ENCODE assay signal across 1 cellular context in the genomic region with DNA sequence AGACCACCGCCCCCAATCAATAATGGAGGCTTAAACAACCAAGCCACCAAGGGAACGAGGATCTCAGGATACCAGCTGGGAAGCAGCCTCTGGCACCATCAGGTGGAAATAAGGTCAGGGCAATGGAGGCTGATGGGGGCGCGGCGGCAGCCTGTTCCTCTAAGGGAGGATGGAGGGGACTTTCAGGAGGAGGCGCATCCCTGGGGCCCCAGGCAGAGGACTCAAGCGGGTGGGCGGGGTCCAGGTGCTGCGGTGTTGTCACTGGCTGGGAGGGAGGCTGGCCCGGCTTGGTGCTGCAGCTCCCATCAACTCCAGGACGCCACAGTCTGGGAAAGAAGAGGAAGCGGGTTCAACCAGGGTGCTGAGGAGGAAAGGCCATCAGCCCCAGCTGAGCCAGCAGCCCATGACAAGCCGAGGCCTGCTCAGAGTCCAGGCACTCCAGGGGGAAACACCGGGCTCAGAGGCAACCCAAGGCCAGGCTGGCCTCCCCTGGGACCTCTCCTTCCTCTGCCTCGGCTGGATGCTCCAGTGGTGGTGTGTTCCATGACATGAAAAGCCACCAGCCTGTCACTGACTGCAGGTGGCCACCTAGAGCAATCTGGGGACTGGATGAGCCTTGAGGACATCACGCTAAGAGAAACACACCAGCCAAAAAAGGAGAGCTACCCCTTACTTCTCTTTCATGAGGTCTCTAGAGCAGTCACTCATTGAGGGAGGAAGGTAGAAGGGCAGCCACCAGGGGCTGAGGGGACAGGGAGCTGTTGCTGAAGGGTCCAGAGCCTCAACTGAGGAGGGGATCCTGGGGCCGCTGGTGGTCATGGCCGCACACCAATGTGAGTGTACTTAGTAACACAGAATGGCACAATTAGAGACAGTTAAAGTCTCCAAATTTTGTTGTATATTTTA.
TF ChIP-seq lines count a peak whose summit lies in the region.

No MANE protein-coding gene starts in this region.

TF ChIP-seq in GM23338, 12 proteins besides CTCF, POLR2A, EP300 and RAD21:
- no peak for TF ChIP-seq ZNF114 (CRISPR knock-in tag; IDR thresholded peaks at IDR 0.05)
- TF ChIP-seq ZNF331 (CRISPR knock-in tag; IDR thresholded peaks at IDR 0.05; ENCODE audit: low read depth) = no peak
- TF ChIP-seq CREB1 (CRISPR knock-in tag; IDR thresholded peaks at IDR 0.05; ENCODE audit: low read depth) = no peak
- no peak for TF ChIP-seq STAT1 (IDR thresholded peaks at IDR 0.05; ENCODE audit: unreplicated experiment)
- TF ChIP-seq, protein P1, sequence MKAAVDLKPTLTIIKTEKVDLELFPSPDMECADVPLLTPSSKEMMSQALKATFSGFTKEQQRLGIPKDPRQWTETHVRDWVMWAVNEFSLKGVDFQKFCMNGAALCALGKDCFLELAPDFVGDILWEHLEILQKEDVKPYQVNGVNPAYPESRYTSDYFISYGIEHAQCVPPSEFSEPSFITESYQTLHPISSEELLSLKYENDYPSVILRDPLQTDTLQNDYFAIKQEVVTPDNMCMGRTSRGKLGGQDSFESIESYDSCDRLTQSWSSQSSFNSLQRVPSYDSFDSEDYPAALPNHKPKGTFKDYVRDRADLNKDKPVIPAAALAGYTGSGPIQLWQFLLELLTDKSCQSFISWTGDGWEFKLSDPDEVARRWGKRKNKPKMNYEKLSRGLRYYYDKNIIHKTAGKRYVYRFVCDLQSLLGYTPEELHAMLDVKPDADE (IDR thresholded peaks at IDR 0.05) = no peak
- TF ChIP-seq, protein P2, sequence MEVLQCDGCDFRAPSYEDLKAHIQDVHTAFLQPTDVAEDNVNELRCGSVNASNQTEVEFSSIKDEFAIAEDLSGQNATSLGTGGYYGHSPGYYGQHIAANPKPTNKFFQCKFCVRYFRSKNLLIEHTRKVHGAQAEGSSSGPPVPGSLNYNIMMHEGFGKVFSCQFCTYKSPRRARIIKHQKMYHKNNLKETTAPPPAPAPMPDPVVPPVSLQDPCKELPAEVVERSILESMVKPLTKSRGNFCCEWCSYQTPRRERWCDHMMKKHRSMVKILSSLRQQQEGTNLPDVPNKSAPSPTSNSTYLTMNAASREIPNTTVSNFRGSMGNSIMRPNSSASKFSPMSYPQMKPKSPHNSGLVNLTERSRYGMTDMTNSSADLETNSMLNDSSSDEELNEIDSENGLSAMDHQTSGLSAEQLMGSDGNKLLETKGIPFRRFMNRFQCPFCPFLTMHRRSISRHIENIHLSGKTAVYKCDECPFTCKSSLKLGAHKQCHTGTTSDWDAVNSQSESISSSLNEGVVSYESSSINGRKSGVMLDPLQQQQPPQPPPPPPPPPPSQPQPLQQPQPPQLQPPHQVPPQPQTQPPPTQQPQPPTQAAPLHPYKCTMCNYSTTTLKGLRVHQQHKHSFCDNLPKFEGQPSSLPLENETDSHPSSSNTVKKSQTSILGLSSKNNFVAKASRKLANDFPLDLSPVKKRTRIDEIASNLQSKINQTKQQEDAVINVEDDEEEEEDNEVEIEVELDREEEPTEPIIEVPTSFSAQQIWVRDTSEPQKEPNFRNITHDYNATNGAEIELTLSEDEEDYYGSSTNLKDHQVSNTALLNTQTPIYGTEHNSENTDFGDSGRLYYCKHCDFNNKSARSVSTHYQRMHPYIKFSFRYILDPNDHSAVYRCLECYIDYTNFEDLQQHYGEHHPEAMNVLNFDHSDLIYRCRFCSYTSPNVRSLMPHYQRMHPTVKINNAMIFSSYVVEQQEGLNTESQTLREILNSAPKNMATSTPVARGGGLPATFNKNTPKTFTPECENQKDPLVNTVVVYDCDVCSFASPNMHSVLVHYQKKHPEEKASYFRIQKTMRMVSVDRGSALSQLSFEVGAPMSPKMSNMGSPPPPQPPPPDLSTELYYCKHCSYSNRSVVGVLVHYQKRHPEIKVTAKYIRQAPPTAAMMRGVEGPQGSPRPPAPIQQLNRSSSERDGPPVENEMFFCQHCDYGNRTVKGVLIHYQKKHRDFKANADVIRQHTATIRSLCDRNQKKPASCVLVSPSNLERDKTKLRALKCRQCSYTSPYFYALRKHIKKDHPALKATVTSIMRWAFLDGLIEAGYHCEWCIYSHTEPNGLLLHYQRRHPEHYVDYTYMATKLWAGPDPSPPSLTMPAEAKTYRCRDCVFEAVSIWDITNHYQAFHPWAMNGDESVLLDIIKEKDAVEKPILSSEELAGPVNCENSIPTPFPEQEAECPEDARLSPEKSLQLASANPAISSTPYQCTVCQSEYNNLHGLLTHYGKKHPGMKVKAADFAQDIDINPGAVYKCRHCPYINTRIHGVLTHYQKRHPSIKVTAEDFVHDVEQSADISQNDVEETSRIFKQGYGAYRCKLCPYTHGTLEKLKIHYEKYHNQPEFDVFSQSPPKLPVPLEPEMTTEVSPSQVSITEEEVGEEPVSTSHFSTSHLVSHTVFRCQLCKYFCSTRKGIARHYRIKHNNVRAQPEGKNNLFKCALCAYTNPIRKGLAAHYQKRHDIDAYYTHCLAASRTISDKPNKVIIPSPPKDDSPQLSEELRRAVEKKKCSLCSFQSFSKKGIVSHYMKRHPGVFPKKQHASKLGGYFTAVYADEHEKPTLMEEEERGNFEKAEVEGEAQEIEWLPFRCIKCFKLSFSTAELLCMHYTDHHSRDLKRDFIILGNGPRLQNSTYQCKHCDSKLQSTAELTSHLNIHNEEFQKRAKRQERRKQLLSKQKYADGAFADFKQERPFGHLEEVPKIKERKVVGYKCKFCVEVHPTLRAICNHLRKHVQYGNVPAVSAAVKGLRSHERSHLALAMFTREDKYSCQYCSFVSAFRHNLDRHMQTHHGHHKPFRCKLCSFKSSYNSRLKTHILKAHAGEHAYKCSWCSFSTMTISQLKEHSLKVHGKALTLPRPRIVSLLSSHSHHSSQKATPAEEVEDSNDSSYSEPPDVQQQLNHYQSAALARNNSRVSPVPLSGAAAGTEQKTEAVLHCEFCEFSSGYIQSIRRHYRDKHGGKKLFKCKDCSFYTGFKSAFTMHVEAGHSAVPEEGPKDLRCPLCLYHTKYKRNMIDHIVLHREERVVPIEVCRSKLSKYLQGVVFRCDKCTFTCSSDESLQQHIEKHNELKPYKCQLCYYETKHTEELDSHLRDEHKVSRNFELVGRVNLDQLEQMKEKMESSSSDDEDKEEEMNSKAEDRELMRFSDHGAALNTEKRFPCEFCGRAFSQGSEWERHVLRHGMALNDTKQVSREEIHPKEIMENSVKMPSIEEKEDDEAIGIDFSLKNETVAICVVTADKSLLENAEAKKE (CRISPR knock-in tag; IDR thresholded peaks at IDR 0.05) = no peak
- no peak for TF ChIP-seq JUNB (IDR thresholded peaks at IDR 0.05; ENCODE audit: unreplicated experiment)
- TF ChIP-seq, protein P3, sequence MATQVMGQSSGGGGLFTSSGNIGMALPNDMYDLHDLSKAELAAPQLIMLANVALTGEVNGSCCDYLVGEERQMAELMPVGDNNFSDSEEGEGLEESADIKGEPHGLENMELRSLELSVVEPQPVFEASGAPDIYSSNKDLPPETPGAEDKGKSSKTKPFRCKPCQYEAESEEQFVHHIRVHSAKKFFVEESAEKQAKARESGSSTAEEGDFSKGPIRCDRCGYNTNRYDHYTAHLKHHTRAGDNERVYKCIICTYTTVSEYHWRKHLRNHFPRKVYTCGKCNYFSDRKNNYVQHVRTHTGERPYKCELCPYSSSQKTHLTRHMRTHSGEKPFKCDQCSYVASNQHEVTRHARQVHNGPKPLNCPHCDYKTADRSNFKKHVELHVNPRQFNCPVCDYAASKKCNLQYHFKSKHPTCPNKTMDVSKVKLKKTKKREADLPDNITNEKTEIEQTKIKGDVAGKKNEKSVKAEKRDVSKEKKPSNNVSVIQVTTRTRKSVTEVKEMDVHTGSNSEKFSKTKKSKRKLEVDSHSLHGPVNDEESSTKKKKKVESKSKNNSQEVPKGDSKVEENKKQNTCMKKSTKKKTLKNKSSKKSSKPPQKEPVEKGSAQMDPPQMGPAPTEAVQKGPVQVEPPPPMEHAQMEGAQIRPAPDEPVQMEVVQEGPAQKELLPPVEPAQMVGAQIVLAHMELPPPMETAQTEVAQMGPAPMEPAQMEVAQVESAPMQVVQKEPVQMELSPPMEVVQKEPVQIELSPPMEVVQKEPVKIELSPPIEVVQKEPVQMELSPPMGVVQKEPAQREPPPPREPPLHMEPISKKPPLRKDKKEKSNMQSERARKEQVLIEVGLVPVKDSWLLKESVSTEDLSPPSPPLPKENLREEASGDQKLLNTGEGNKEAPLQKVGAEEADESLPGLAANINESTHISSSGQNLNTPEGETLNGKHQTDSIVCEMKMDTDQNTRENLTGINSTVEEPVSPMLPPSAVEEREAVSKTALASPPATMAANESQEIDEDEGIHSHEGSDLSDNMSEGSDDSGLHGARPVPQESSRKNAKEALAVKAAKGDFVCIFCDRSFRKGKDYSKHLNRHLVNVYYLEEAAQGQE (IDR thresholded peaks at IDR 0.05; ENCODE audit: unreplicated experiment) = no peak
- no peak for TF ChIP-seq NANOG (IDR thresholded peaks at IDR 0.05; ENCODE audit: borderline replicate concordance)
- TF ChIP-seq EZH2 (IDR thresholded peaks at IDR 0.05; ENCODE audit: low read depth, unreplicated experiment) = no peak
- TF ChIP-seq POLR2AphosphoS5 (IDR thresholded peaks at IDR 0.05; ENCODE audit: low read depth) = no peak
- TF ChIP-seq EZH2phosphoT487 (IDR thresholded peaks at IDR 0.05; ENCODE audit: unreplicated experiment) = no peak
